In genomic region chr4:140427104-140427918, GRCh38 we compare ENCODE assay signal across 8 cellular contexts. TPM values are rescaled to one million over a fixed set of nuclear protein-coding genes. Genes with fewer than 3 reads are reported as not detected.
DNase-seq lines count a peak whose midpoint lies in the region; ATAC-seq, FAIRE-seq and TF ChIP-seq lines count a peak whose summit lies in the region.

Gene CLGN (minus strand): TSS chr4:140427648. CDS start chr4:140413078, 14,570 bp downstream.

- ATAC-seq in HG02623 (IDR thresholded peaks at IDR 0.05; ENCODE audit: unreplicated experiment) (peak; percentile 88), K562 (peak; percentile 97)

- TF ChIP-seq POLR2A in K562 (conservative IDR thresholded peaks at IDR 0.05): no peak

- in situ Hi-C loops in K562 (cut with MboI): no loop called here

- H3K27me3 ChIP-seq in K562 (ENCODE audit: control insufficient read depth in 2 of 2, insufficient read depth in 2 of 2, low read length in 2 of 2): no peaks in the 10 kb centered on the region

- TF ChIP-seq CTCF in GM12872 (IDR thresholded peaks at IDR 0.05; ENCODE audit: insufficient read depth, low read depth, low read length) (peak; percentile 30), K562 (IDR thresholded peaks at IDR 0.05 in 2 of 3, conservative IDR thresholded peaks at IDR 0.05 in 1 of 3; ENCODE audit: insufficient read depth in 2 of 3, low read depth in 1 of 3, low read length in 3 of 3) (peak; percentile 51 to 56 (median 54); a peak in 4 of 6 replicates)

- H3K9ac ChIP-seq in K562 (ENCODE audit: insufficient read depth in 1 of 2, low read depth in 2 of 2, low read length in 2 of 2): peak within 1 kb of the TSS; percentile 50 to 91

- H3K79me2 ChIP-seq in K562 (ENCODE audit: control insufficient read depth, insufficient read depth, low read length): no peaks in the 10 kb centered on the region

- intact Hi-C loops in K562 (cut with micrococcal nuclease): loop anchor here (5.0 kb wide), 1 partner anchor 95 kb away; the partner anchor contains the start of gene ELMOD2

- H3K9me1 ChIP-seq in K562 (ENCODE audit: control insufficient read depth, insufficient read depth, low read length): no peaks in the 10 kb centered on the region

- BruUV-seq in K562 (replicated peaks; lab: Mats Ljungman, UMichigan): no TSS peak

- peaks cover 8 to 13% of the 10 kb centered on the region in 2 experiments; a peak in 4 of 5 replicates for H3K4me1 ChIP-seq in K562 (replicated peaks in 1 of 2; ENCODE audit: control insufficient read depth in 2 of 2, insufficient read depth in 2 of 2, low read length in 2 of 2)

- CTCF ChIA-PET in K562 (lab: Yijun Ruan, JAX; ENCODE audit: low intra/inter-chr PET ratio): interaction anchor here (0.6 to 1.2 kb wide), 2 partner anchors 66 to 67 kb away, joined by 4 to 5 read pairs; no protein-coding TSS in a partner anchor

- H3K4me3 ChIP-seq in K562: peak within 1 kb of the TSS; percentile 59

- no peak; the same call in 1 of the 2 replicates for TF ChIP-seq EP300 in K562 (IDR thresholded peaks at IDR 0.05; ENCODE audit: low read length)

- H3K27ac ChIP-seq in K562 (ENCODE audit: extremely low read depth, low read depth, low read length): peak within 1 kb of the TSS; percentile 34; the same call in 2 of the 3 replicates

- H3K9me3 ChIP-seq in K562 (replicated peaks; ENCODE audit: control insufficient read depth, insufficient read depth, low read depth, low read length): no peaks in the 10 kb centered on the region

- peak within 1 kb of the TSS; percentile 97 for H2AFZ ChIP-seq in K562 (ENCODE audit: low read depth, low read length)

- POLR2A ChIA-PET in K562 (lab: Yijun Ruan, JAX): interaction anchor here (0.7 to 1.5 kb wide), 2 partner anchors 54 to 249 kb away, joined by 4 to 6 read pairs; partner anchors contain the start of gene SCOC

- TF ChIP-seq RAD21 in K562 (CRISPR knock-in tag; conservative IDR thresholded peaks at IDR 0.05 in 1 of 2, IDR thresholded peaks at IDR 0.05 in 1 of 2): peak in 1 of 2 experiments; percentile 20; a peak in 1 of 4 replicates

- H3K4me2 ChIP-seq in K562 (ENCODE audit: insufficient read depth, low read length): peak within 1 kb of the TSS; percentile 92

- H3K36me3 ChIP-seq in K562 (ENCODE audit: control insufficient read depth, insufficient read depth, low read length): no peaks in the 10 kb centered on the region

- 1% methylated on average over 58 of the region's 73 CpGs for WGBS in K562 (ENCODE audit: insufficient coverage, low coverage, missing lambda C conversion rate)

- no peaks in the 10 kb centered on the region for H4K20me1 ChIP-seq in K562 (replicated peaks; ENCODE audit: control insufficient read depth, insufficient read depth, low read length)

- no peak for FAIRE-seq in K562 (lab: Jason Lieb, UNC)

- DNase-seq in NCI-H1048 (lab: John Stamatoyannopoulos, UW) (peak; percentile 45), SW 1271 (lab: John Stamatoyannopoulos, UW) (peak; percentile 10 to 52), K562 (ENCODE audit: extremely low read depth in 1 of 4, low spot score in 3 of 4) (peak; percentile 49 to 86 (median 72)), iPS DF 19.7 (ENCODE audit: low read depth, low spot score) (peak; percentile 54), retina (peak; percentile 97), GDM1 (lab: John Stamatoyannopoulos, UW) (no peak)

TF ChIP-seq in K562, 482 proteins besides CTCF, POLR2A, EP300 and RAD21 (continues in another document):
- no peak for TF ChIP-seq CBX2 (IDR thresholded peaks at IDR 0.05; ENCODE audit: insufficient read depth, low read length, poor library complexity, severe bottlenecking)
- no peak for TF ChIP-seq BDP1 (IDR thresholded peaks at IDR 0.05; ENCODE audit: insufficient read depth, insufficient read length)
- no peak for TF ChIP-seq SLC30A9 (CRISPR knock-in tag; IDR thresholded peaks at IDR 0.05)
- TF ChIP-seq FOXK1 (CRISPR knock-in tag; IDR thresholded peaks at IDR 0.05; ENCODE audit: borderline replicate concordance): no peak
- TF ChIP-seq ZNF41 (CRISPR knock-in tag; conservative IDR thresholded peaks at IDR 0.05): 0 out of 2 replicates have a peak, but pooled peaks have one; percentile 29
- TF ChIP-seq MEF2A (IDR thresholded peaks at IDR 0.05; ENCODE audit: control insufficient read depth, low read depth, low read length): no peak
- no peak for TF ChIP-seq ZBED1 (IDR thresholded peaks at IDR 0.05)
- TF ChIP-seq CREM (IDR thresholded peaks at IDR 0.05; ENCODE audit: low read depth): peak; percentile 47
- TF ChIP-seq SMARCA4 (IDR thresholded peaks at IDR 0.05): no peak
- TF ChIP-seq CLOCK (CRISPR knock-in tag; IDR thresholded peaks at IDR 0.05; ENCODE audit: borderline replicate concordance): no peak
- peak; percentile 100 for TF ChIP-seq CEBPB (tag; IDR thresholded peaks at IDR 0.05)
- no peak for TF ChIP-seq RHOXF2B (CRISPR knock-in tag; conservative IDR thresholded peaks at IDR 0.05)
- peak; percentile 11; the same call in 1 of the 2 replicates for TF ChIP-seq TFAP4 (CRISPR knock-in tag; IDR thresholded peaks at IDR 0.05; ENCODE audit: borderline replicate concordance)
- TF ChIP-seq E2F1 (CRISPR knock-in tag; IDR thresholded peaks at IDR 0.05): no peak
- TF ChIP-seq SRSF9 (IDR thresholded peaks at IDR 0.05; ENCODE audit: borderline replicate concordance, low read depth, low read length): no peak

RNA-seq across cellular contexts. Expression of gene CLGN, which starts in this region (rescaled TPM):
- 0.60 TPM in 1 of 2 replicates, not detected in the other for total RNA-seq in K562 (2011; cell fraction: chromatin; rRNA removed; ENCODE audit: low replicate concordance)
- 0.17 and 0.26 TPM in 2 replicates for total RNA-seq in K562 (2011; cell fraction: nucleolus; rRNA removed)
- total RNA-seq in K562 (2011; cell fraction: nucleoplasm; rRNA removed): 0.31 and 0.37 TPM in 2 replicates
- 1.9 TPM in 2 replicates for total RNA-seq in K562 (2014; rRNA removed)
- total RNA-seq in K562 (2014; rRNA removed; fragmentation: Illumina TruSeq; extraction: Trizol): 3.5 and 3.6 TPM in 2 replicates
- 2.6 and 3.2 TPM in 2 replicates for total RNA-seq in K562 (2015; rRNA removed; fragmentation: Illumina TruSeq; extraction: Trizol)
- 2.2 and 2.7 TPM in 2 replicates for total RNA-seq in K562 (2021)
- 0.11 and 0.22 TPM in 2 replicates for polyA plus RNA-seq in K562 (2011; rRNA removed)
- polyA plus RNA-seq in K562 (2011; cell fraction: cytosol; rRNA removed): 0.01 and 0.03 TPM in 2 replicates
- polyA plus RNA-seq in K562 (2011; cell fraction: nucleus; rRNA removed): not detected in 2 replicates
- 2.1 and 19.5 TPM in 2 replicates for polyA plus RNA-seq in K562 (2012)
- 3.0 and 3.4 TPM in 2 replicates for polyA plus RNA-seq in K562 (2014; fragmentation: Illumina TruSeq; extraction: Trizol)
- 1 to 10 TPM; 2.7 to 2.8 TPM for polyA plus RNA-seq in K562 (2014; fragmentation: Nextera tagmentation; extraction: Ambion mirVana)
- polyA plus RNA-seq in K562 (2014; rRNA removed): 2.3 and 2.9 TPM in 2 replicates
- 0.14 TPM in 1 of 2 replicates, not detected in the other for polyA minus RNA-seq in K562 (2011; rRNA and poly(A)+ RNA removed)
- polyA minus RNA-seq in K562 (2011; cell fraction: cytosol; rRNA and poly(A)+ RNA removed): not detected in 2 replicates
- not detected in 2 replicates for polyA minus RNA-seq in K562 (2011; cell fraction: nucleus; rRNA and poly(A)+ RNA removed)
